In the genomic region with DNA sequence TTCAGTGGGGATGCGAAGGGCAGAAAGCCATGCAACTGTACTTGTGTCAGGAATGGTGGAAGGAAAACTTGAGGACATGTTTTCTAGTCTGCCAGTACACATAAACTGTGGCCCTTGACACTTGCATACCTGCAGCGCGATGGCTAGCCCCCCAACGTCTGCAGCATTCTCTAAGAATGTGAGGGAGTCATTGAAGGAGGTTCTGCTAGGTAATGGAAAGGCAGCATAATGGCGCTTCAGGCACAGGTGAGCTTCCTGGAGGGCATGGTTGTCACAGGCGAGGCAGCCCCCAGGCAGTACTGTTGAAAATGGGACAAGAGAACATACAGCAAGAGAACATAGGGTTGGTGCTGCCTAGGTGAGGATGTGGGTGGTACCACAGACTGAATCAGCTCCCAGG, we compare ENCODE assay signal across 9 cellular contexts. TPM values are rescaled to one million over a fixed set of nuclear protein-coding genes. Genes with fewer than 3 reads are reported as not detected.
"Had no signal": no experiment of that assay in that cellular context is flagged by ENCODE, and none has a peak within 500 bp of the region (broad histone marks: within the 10 kb centered on the region; RNA-seq: fewer than 3 reads in every experiment).

No MANE protein-coding gene starts in this region.

- DNase-seq: GDM1, GF-D8 had no signal

- FAIRE-seq: G401.6, GM12878, GM12891, GM12892, GM18507, GM19239 had no signal

- H3K4me3 ChIP-seq: GM12878 had no signal

RNA-seq across cellular contexts. Expression of a gene that starts 3.5 kb away (rescaled TPM):
- total RNA-seq: G401, GM12878 had no signal
- polyA plus RNA-seq: GM12878 had no signal

RNA-seq across cellular contexts. Expression of a gene that starts 9.2 kb away (rescaled TPM):
- total RNA-seq: G401, GM12878 had no signal
- polyA plus RNA-seq: GM12878 had no signal

RNA-seq across cellular contexts. Expression of a gene that starts 19.4 kb away (rescaled TPM):
- total RNA-seq: G401 had no signal

RNA-seq across cellular contexts. Expression of a gene that starts 57.2 kb away (rescaled TPM):
- total RNA-seq: G401, GM12878 had no signal
- polyA plus RNA-seq: GM12878 had no signal
